In genomic region chr11:85718126-85718943, GRCh38 we compare ENCODE assay signal across 12 cellular contexts. TPM values are rescaled to one million over a fixed set of nuclear protein-coding genes. Genes with fewer than 3 reads are reported as not detected.
DNase-seq lines count a peak whose midpoint lies in the region; ATAC-seq and TF ChIP-seq lines count a peak whose summit lies in the region.
"Had no signal": no experiment of that assay in that cellular context is flagged by ENCODE, and none has a peak within 500 bp of the region (broad histone marks: within the 10 kb centered on the region; RNA-seq: fewer than 3 reads in every experiment).

No MANE protein-coding gene starts in this region.

- H3K4me3 ChIP-seq in BJ (ENCODE audit: low read depth, low read length) (peak overlapping the region; percentile 48), psoas muscle (peak overlapping the region; percentile 45)

- POLR2A ChIA-PET in BJ (lab: Charles Lee), result interaction anchor here (0.6 to 0.8 kb wide), 2 partner anchors 54 to 123 kb away, joined by 3 to 5 read pairs; no protein-coding TSS in a partner anchor

- no peak for ATAC-seq in activated T-helper 17 cell treated with anti-CD3 and anti-CD28 coated beads, Interleukin-2, amount 50 U/mL, for 72 hours (replicated peaks)
- ATAC-seq in psoas muscle (no peak), GM21576 (IDR thresholded peaks at IDR 0.05; ENCODE audit: unreplicated experiment) (no peak)
- ATAC-seq: stimulated activated naive B cell treated with anti-CD40 and anti-IgM and Interleukin-4, amounts not matched to agents 10 μg/mL and 1 μg/mL and 100 μg/mL, for 72 hours had no signal

- intact Hi-C loops in psoas muscle (cut with DNase I), result no loop called here
- intact Hi-C loops in posterior cingulate gyrus (cut with DNase I), result no loop called here

- WGBS in psoas muscle, 3 donors, result 23 to 38% (median 24%) methylated on average over 7 of the region's 7 CpGs

- H3K4me1 ChIP-seq in psoas muscle, result peaks cover 30% of the 10 kb centered on the region

- CTCF ChIA-PET in BJ (lab: Yijun Ruan, JAX), result interaction anchor here (0.6 to 2.4 kb wide), 9 partner anchors 11 to 136 kb away, joined by 3 to 11 read pairs (median 3); partner anchors contain the start of gene CCDC83

- H3K36me3 ChIP-seq in BJ (ENCODE audit: control insufficient read depth, insufficient read depth, low read length), result no peaks in the 10 kb centered on the region
- no peaks in the 10 kb centered on the region for H3K36me3 ChIP-seq in psoas muscle (ENCODE audit: insufficient read depth in 1 of 2, low read depth in 1 of 2)

- H3K27me3 Mint-ChIP-seq in activated T-helper 17 cell treated with anti-CD3 and anti-CD28 coated beads, Interleukin-2, amount 50 U/mL, for 72 hours, result no peaks in the 10 kb centered on the region
- H3K27me3 Mint-ChIP-seq: stimulated activated naive B cell treated with anti-CD40 and anti-IgM and Interleukin-4, amounts not matched to agents 10 μg/mL and 1 μg/mL and 100 μg/mL, for 72 hours had no signal

- peak overlapping the region; percentile 64 for H3K27ac ChIP-seq in psoas muscle
- H3K27ac ChIP-seq: C4-2B had no signal

- H3K9me3 ChIP-seq in psoas muscle, result no peaks in the 10 kb centered on the region

- no peak for TF ChIP-seq CTCF in BJ (IDR thresholded peaks at IDR 0.05; ENCODE audit: insufficient read depth, low read depth, low read length)
- TF ChIP-seq CTCF in psoas muscle (IDR thresholded peaks at IDR 0.05), result no peak

- H3K27ac Mint-ChIP-seq in activated T-helper 17 cell treated with anti-CD3 and anti-CD28 coated beads, Interleukin-2, amount 50 U/mL, for 72 hours, result peak overlapping the region; percentile 21
- H3K27ac Mint-ChIP-seq: stimulated activated naive B cell treated with anti-CD40 and anti-IgM and Interleukin-4, amounts not matched to agents 10 μg/mL and 1 μg/mL and 100 μg/mL, for 72 hours had no signal

- no peaks in the 10 kb centered on the region for H3K36me3 Mint-ChIP-seq in activated T-helper 17 cell treated with anti-CD3 and anti-CD28 coated beads, Interleukin-2, amount 50 U/mL, for 72 hours (ENCODE audit: low read depth)
- H3K36me3 Mint-ChIP-seq: stimulated activated naive B cell treated with anti-CD40 and anti-IgM and Interleukin-4, amounts not matched to agents 10 μg/mL and 1 μg/mL and 100 μg/mL, for 72 hours had no signal

- H3K4me3 Mint-ChIP-seq in activated T-helper 17 cell treated with anti-CD3 and anti-CD28 coated beads, Interleukin-2, amount 50 U/mL, for 72 hours, result no peak overlapping the region
- H3K4me3 Mint-ChIP-seq: stimulated activated naive B cell treated with anti-CD40 and anti-IgM and Interleukin-4, amounts not matched to agents 10 μg/mL and 1 μg/mL and 100 μg/mL, for 72 hours had no signal

- no peaks in the 10 kb centered on the region for H3K4me1 Mint-ChIP-seq in activated T-helper 17 cell treated with anti-CD3 and anti-CD28 coated beads, Interleukin-2, amount 50 U/mL, for 72 hours
- H3K4me1 Mint-ChIP-seq: stimulated activated naive B cell treated with anti-CD40 and anti-IgM and Interleukin-4, amounts not matched to agents 10 μg/mL and 1 μg/mL and 100 μg/mL, for 72 hours had no signal

- DNase-seq in BJ (ENCODE audit: low read depth) (no peak), globus pallidus (ENCODE audit: low spot score) (peak; percentile 45), psoas muscle (no peak), GOT3 (lab: John Stamatoyannopoulos, UW) (no peak), posterior cingulate gyrus (no peak), NCI-H526 treated with DMSO at 0.1 percent for 48 hours (lab: John Stamatoyannopoulos, UW) (no peak)
- DNase-seq: activated CD4-positive, alpha-beta T cell treated with anti-CD3 and anti-CD28 coated beads, Interleukin-2, amount 50 U/mL, for 48 hours; NCI-H1092; stimulated activated naive B cell treated with anti-CD40 and anti-IgM and Interleukin-4, amounts not matched to agents 10 μg/mL and 1 μg/mL and 100 μg/mL, for 72 hours had no signal

- no peaks in the 10 kb centered on the region for H3K9me3 Mint-ChIP-seq in activated T-helper 17 cell treated with anti-CD3 and anti-CD28 coated beads, Interleukin-2, amount 50 U/mL, for 72 hours
- H3K9me3 Mint-ChIP-seq: stimulated activated naive B cell treated with anti-CD40 and anti-IgM and Interleukin-4, amounts not matched to agents 10 μg/mL and 1 μg/mL and 100 μg/mL, for 72 hours had no signal

- H3K27me3 ChIP-seq in BJ (ENCODE audit: control insufficient read depth, insufficient read depth, low read length) (no peaks in the 10 kb centered on the region), psoas muscle (ENCODE audit: insufficient read depth in 3 of 3, low read length in 2 of 3) (no peaks in the 10 kb centered on the region)

RNA-seq across cellular contexts. Expression of gene CCDC89, which starts 32.3 kb away (rescaled TPM):
- polyA plus RNA-seq in BJ (2011; rRNA removed), result 0.85 and 1.1 TPM in 2 replicates
- 1.3 and 1.6 TPM in 2 replicates for polyA minus RNA-seq in BJ (2011; rRNA and poly(A)+ RNA removed)
- total RNA-seq in activated T-helper 17 cell treated with anti-CD3 and anti-CD28 coated beads, Interleukin-2, amount 50 U/mL, for 72 hours, result not detected
- total RNA-seq in psoas muscle, result under 1 TPM in 3 of 4 donors, not detected in 1; 0.15 to 0.71 (median 0.42) TPM
- 1 to 10 TPM in 1 of 3 donors, under 1 TPM in 2; 0.13 to 2.0 (median 0.20) TPM for polyA plus RNA-seq in psoas muscle

RNA-seq across cellular contexts. Expression of gene CREBZF, which starts 53.4 kb away (rescaled TPM):
- polyA plus RNA-seq in BJ (2011; rRNA removed) (15.4 and 18.8 TPM in 2 replicates), psoas muscle (10 to 100 TPM; 14.1 to 25.6 (median 17.9) TPM)
- polyA minus RNA-seq in BJ (2011; rRNA and poly(A)+ RNA removed), result 8.8 and 9.1 TPM in 2 replicates
- total RNA-seq in activated T-helper 17 cell treated with anti-CD3 and anti-CD28 coated beads, Interleukin-2, amount 50 U/mL, for 72 hours, result 10 to 100 TPM; 47.5 to 56.7 TPM
- 10 to 100 TPM; 14.0 to 32.3 (median 19.4) TPM for total RNA-seq in psoas muscle
